ENCODE assay signal across 19 cellular contexts in genomic region chr1:217590598-217590997, GRCh38. TPM values are rescaled to one million over a fixed set of nuclear protein-coding genes. Genes with fewer than 3 reads are reported as not detected.
"Had no signal": no experiment of that assay in that cellular context is flagged by ENCODE, and none has a peak within 500 bp of the region (broad histone marks: within the 10 kb centered on the region; RNA-seq: fewer than 3 reads in every experiment).

No MANE protein-coding gene starts in this region.

- H3K4me3 Mint-ChIP-seq: activated naive CD8-positive, alpha-beta T cell treated with anti-CD3 and anti-CD28 coated beads, Interleukin-2, amount 50 U/mL, for 24 hours; memory B cell; natural killer cell treated with Interleukin-12 subunit alpha and Interleukin-12 subunit beta and Interleukin-15 and Interleukin-18, amount 100 ng/mL, for 72 hours; stimulated activated naive B cell treated with anti-CD40 and anti-IgM and Interleukin-4, amounts not matched to agents 10 μg/mL and 1 μg/mL and 100 μg/mL, for 72 hours; T-helper 2 cell treated with Interferon-gamma antibody and Interleukin-4, amounts not matched to agents 5 μg/mL and 100 μg/mL, for 36 hours had no signal

- H3K9me3 ChIP-seq: gastrocnemius medialis, left lung, right atrium auricular region, thyroid gland had no signal

- DNase-seq: activated CD4-positive, alpha-beta T cell treated with anti-CD3 and anti-CD28 coated beads, Interleukin-2, amount 50 U/mL, for 4 hours; activated naive CD4-positive, alpha-beta T cell; activated naive CD8-positive, alpha-beta T cell treated with anti-CD3 and anti-CD28 coated beads, Interleukin-2, amount 50 U/mL, for 24 hours; activated T-cell treated with anti-CD3 and anti-CD28 coated beads for 4 hours; aorta; cortex of kidney; effector CD8-positive, alpha-beta T cell; gastrocnemius medialis; left lung; nucleus accumbens; posterior cingulate gyrus; stimulated activated CD4-positive, alpha-beta T cell treated with anti-CD3 and anti-CD28 coated beads, Interleukin-15, amount 100 ng/mL, for 24 hours; stimulated activated CD4-positive, alpha-beta T cell treated with anti-CD3 and anti-CD28 coated beads, Interleukin-4, amount 100 ng/mL, for 1 hour; stimulated activated naive B cell treated with anti-CD40 and anti-IgM and Interleukin-4, amounts not matched to agents 10 μg/mL and 1 μg/mL and 100 μg/mL, for 72 hours; thyroid gland had no signal

- H3K36me3 ChIP-seq: gastrocnemius medialis, right atrium auricular region, thyroid gland had no signal

- H3K36me3 Mint-ChIP-seq: natural killer cell treated with Interleukin-12 subunit alpha and Interleukin-12 subunit beta and Interleukin-15 and Interleukin-18, amount 100 ng/mL, for 72 hours had no signal

- H3K4me1 Mint-ChIP-seq: activated naive CD8-positive, alpha-beta T cell treated with anti-CD3 and anti-CD28 coated beads, Interleukin-2, amount 50 U/mL, for 24 hours; memory B cell; stimulated activated naive B cell treated with anti-CD40 and anti-IgM and Interleukin-4, amounts not matched to agents 10 μg/mL and 1 μg/mL and 100 μg/mL, for 72 hours had no signal

- H3K27ac Mint-ChIP-seq: activated naive CD8-positive, alpha-beta T cell treated with anti-CD3 and anti-CD28 coated beads, Interleukin-2, amount 50 U/mL, for 24 hours; memory B cell; natural killer cell treated with Interleukin-12 subunit alpha and Interleukin-12 subunit beta and Interleukin-15 and Interleukin-18, amount 100 ng/mL, for 72 hours; T-helper 2 cell treated with Interferon-gamma antibody and Interleukin-4, amounts not matched to agents 5 μg/mL and 100 μg/mL, for 36 hours had no signal

- H3K27me3 Mint-ChIP-seq: activated naive CD8-positive, alpha-beta T cell treated with anti-CD3 and anti-CD28 coated beads, Interleukin-2, amount 50 U/mL, for 24 hours; memory B cell; natural killer cell treated with Interleukin-12 subunit alpha and Interleukin-12 subunit beta and Interleukin-15 and Interleukin-18, amount 100 ng/mL, for 72 hours; stimulated activated naive B cell treated with anti-CD40 and anti-IgM and Interleukin-4, amounts not matched to agents 10 μg/mL and 1 μg/mL and 100 μg/mL, for 72 hours had no signal

- H3K27ac ChIP-seq: gastrocnemius medialis, left lung, right atrium auricular region, thyroid gland had no signal

- H3K9me3 Mint-ChIP-seq: memory B cell; natural killer cell treated with Interleukin-12 subunit alpha and Interleukin-12 subunit beta and Interleukin-15 and Interleukin-18, amount 100 ng/mL, for 72 hours; stimulated activated naive B cell treated with anti-CD40 and anti-IgM and Interleukin-4, amounts not matched to agents 10 μg/mL and 1 μg/mL and 100 μg/mL, for 72 hours; T-helper 2 cell treated with Interferon-gamma antibody and Interleukin-4, amounts not matched to agents 5 μg/mL and 100 μg/mL, for 36 hours had no signal

- H3K4me1 ChIP-seq: gastrocnemius medialis, left lung, right atrium auricular region, thyroid gland had no signal

- ATAC-seq: activated naive CD8-positive, alpha-beta T cell treated with anti-CD3 and anti-CD28 coated beads, Interleukin-2, amount 50 U/mL, for 24 hours; gastrocnemius medialis; left lung; natural killer cell treated with Interleukin-12 subunit alpha and Interleukin-12 subunit beta and Interleukin-15 and Interleukin-18, amount 100 ng/mL, for 72 hours; stimulated activated naive B cell treated with anti-CD40 and anti-IgM and Interleukin-4, amounts not matched to agents 10 μg/mL and 1 μg/mL and 100 μg/mL, for 72 hours had no signal

- H3K27me3 ChIP-seq: gastrocnemius medialis, left lung, right atrium auricular region, thyroid gland had no signal

- H3K4me3 ChIP-seq: gastrocnemius medialis, left lung, right atrium auricular region, thyroid gland had no signal

RNA-seq across cellular contexts. Expression of gene SPATA17, which starts 40.5 kb away (rescaled TPM):
- total RNA-seq: natural killer cell treated with Interleukin-12 subunit alpha and Interleukin-12 subunit beta and Interleukin-15 and Interleukin-18, amount 100 ng/mL, for 72 hours had no signal
